ENCODE assay signal across 18 cellular contexts in genomic region chr10:92527716-92528115, GRCh38.
DNase-seq lines count a peak whose midpoint lies in the region; TF ChIP-seq lines count a peak whose summit lies in the region.
"Had no signal": no experiment of that assay in that cellular context is flagged by ENCODE, and none has a peak within 500 bp of the region (broad histone marks: within the 10 kb centered on the region; RNA-seq: fewer than 3 reads in every experiment).

No MANE protein-coding gene starts in this region.

- POLR2A ChIA-PET in HEK293 (lab: Yijun Ruan, JAX) = no interaction called here

- peaks cover 17 to 33% of the 10 kb centered on the region in 2 experiments for H3K36me3 ChIP-seq in HEK293 (ENCODE audit: control insufficient read depth in 2 of 2, insufficient read depth in 1 of 2, low read length in 2 of 2)

- DNase-seq in NCI-H2227 treated with DMSO at 0.1 percent for 48 hours (lab: John Stamatoyannopoulos, UW) (peak; percentile 24), left kidney (ENCODE audit: low read depth, low spot score) (peak; percentile 2), hepatic stellate cell (ENCODE audit: low spot score) (no peak), AML-193 (lab: John Stamatoyannopoulos, UW) (no peak), cerebellar cortex (ENCODE audit: low spot score) (no peak)
- DNase-seq: BE2C; CD4-positive, alpha-beta T cell; CD8-positive, alpha-beta memory T cell; DMS 273 treated with DMSO at 0.1 percent for 48 hours; DMS79; EL; GDM1; GM23248; H7; HCEC 1CT had no signal

- CTCF ChIA-PET in HEK293 (lab: Yijun Ruan, JAX) = interaction anchor here (5.1 kb wide), 1 partner anchor 11 kb away, joined by 28 read pairs; no protein-coding TSS in a partner anchor

- H3K27ac ChIP-seq in HEK293 (ENCODE audit: extremely low read depth, low read depth, low read length) = no peak overlapping the region
- H3K27ac ChIP-seq: BLaER1 treated with 17β-estradiol and CSF1 and Interleukin-3, amounts not matched to agents 10 nM and 100 nM; GM23248 had no signal

- no peaks in the 10 kb centered on the region for H3K9me3 ChIP-seq in HEK293 (ENCODE audit: control insufficient read depth, insufficient read depth, low read depth, low read length)
- H3K9me3 ChIP-seq: BE2C; BLaER1 treated with 17β-estradiol and CSF1 and Interleukin-3, amounts not matched to agents 10 nM and 100 nM had no signal

- H3K4me1 ChIP-seq in HEK293 (ENCODE audit: control insufficient read depth, insufficient read depth, low read length) = peaks cover 6% of the 10 kb centered on the region; the same call in 1 of the 2 replicates
- H3K4me1 ChIP-seq: BE2C had no signal

- no peak overlapping the region for H3K4me3 ChIP-seq in HEK293 (ENCODE audit: low read depth, low read length)
- H3K4me3 ChIP-seq: BLaER1 treated with 17β-estradiol and CSF1 and Interleukin-3, amounts not matched to agents 10 nM and 100 nM; GM12878; GM23248 had no signal

- no peak for TF ChIP-seq CTCF in HEK293 (tag by site-specific recombination; IDR thresholded peaks at IDR 0.05)

TF ChIP-seq in HEK293, 187 proteins besides CTCF, POLR2A, EP300 and RAD21 (continues in another document):
- peak; percentile 62 for TF ChIP-seq SP7 (tag by site-specific recombination; IDR thresholded peaks at IDR 0.05)
- TF ChIP-seq OSR2 (tag by site-specific recombination; IDR thresholded peaks at IDR 0.05) = peak; percentile 92
- TF ChIP-seq GLIS1 (tag by site-specific recombination; IDR thresholded peaks at IDR 0.05) = peak; percentile 49; the same call in 1 of the 2 replicates
- TF ChIP-seq ZNF768 (tag by site-specific recombination; IDR thresholded peaks at IDR 0.05) = no peak
- TF ChIP-seq WT1 (tag by site-specific recombination; IDR thresholded peaks at IDR 0.05) = peak; percentile 63; the same call in 1 of the 2 replicates
- TF ChIP-seq, protein P1, sequence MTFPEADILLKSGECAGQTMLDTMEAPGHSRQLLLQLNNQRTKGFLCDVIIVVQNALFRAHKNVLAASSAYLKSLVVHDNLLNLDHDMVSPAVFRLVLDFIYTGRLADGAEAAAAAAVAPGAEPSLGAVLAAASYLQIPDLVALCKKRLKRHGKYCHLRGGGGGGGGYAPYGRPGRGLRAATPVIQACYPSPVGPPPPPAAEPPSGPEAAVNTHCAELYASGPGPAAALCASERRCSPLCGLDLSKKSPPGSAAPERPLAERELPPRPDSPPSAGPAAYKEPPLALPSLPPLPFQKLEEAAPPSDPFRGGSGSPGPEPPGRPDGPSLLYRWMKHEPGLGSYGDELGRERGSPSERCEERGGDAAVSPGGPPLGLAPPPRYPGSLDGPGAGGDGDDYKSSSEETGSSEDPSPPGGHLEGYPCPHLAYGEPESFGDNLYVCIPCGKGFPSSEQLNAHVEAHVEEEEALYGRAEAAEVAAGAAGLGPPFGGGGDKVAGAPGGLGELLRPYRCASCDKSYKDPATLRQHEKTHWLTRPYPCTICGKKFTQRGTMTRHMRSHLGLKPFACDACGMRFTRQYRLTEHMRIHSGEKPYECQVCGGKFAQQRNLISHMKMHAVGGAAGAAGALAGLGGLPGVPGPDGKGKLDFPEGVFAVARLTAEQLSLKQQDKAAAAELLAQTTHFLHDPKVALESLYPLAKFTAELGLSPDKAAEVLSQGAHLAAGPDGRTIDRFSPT (tag by site-specific recombination; IDR thresholded peaks at IDR 0.05) = no peak
- TF ChIP-seq PATZ1 (tag by site-specific recombination; IDR thresholded peaks at IDR 0.05) = peak; percentile 59
- no peak for TF ChIP-seq ZNF157 (tag by site-specific recombination; IDR thresholded peaks at IDR 0.05)
- 0 out of 2 replicates have a peak, but pooled peaks have one; percentile 31 for TF ChIP-seq BCL11B (tag by site-specific recombination; IDR thresholded peaks at IDR 0.05; ENCODE audit: low read depth)
- no peak for TF ChIP-seq ZNF280D (tag by site-specific recombination; IDR thresholded peaks at IDR 0.05)
- TF ChIP-seq ZNF558 (tag by site-specific recombination; IDR thresholded peaks at IDR 0.05) = no peak
- TF ChIP-seq ZNF843 (tag by site-specific recombination; IDR thresholded peaks at IDR 0.05) = peak; percentile 63; the same call in 1 of the 2 replicates
- peak; percentile 83 for TF ChIP-seq PRDM6 (tag by site-specific recombination; IDR thresholded peaks at IDR 0.05)
- TF ChIP-seq, protein P2, sequence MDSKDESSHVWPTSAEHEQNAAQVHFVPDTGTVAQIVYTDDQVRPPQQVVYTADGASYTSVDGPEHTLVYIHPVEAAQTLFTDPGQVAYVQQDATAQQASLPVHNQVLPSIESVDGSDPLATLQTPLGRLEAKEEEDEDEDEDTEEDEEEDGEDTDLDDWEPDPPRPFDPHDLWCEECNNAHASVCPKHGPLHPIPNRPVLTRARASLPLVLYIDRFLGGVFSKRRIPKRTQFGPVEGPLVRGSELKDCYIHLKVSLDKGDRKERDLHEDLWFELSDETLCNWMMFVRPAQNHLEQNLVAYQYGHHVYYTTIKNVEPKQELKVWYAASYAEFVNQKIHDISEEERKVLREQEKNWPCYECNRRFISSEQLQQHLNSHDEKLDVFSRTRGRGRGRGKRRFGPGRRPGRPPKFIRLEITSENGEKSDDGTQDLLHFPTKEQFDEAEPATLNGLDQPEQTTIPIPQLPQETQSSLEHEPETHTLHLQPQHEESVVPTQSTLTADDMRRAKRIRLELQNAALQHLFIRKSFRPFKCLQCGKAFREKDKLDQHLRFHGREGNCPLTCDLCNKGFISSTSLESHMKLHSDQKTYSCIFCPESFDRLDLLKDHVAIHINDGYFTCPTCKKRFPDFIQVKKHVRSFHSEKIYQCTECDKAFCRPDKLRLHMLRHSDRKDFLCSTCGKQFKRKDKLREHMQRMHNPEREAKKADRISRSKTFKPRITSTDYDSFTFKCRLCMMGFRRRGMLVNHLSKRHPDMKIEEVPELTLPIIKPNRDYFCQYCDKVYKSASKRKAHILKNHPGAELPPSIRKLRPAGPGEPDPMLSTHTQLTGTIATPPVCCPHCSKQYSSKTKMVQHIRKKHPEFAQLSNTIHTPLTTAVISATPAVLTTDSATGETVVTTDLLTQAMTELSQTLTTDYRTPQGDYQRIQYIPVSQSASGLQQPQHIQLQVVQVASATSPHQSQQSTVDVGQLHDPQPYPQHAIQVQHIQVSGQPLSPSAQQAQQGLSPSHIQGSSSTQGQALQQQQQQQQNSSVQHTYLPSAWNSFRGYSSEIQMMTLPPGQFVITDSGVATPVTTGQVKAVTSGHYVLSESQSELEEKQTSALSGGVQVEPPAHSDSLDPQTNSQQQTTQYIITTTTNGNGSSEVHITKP (tag by site-specific recombination; IDR thresholded peaks at IDR 0.05) = 0 out of 2 replicates have a peak, but pooled peaks have one; percentile 22
- no peak for TF ChIP-seq ZNF670 (tag by site-specific recombination; IDR thresholded peaks at IDR 0.05; ENCODE audit: low read depth)
- 0 out of 2 replicates have a peak, but pooled peaks have one; percentile 11 for TF ChIP-seq FEZF1 (tag by site-specific recombination; IDR thresholded peaks at IDR 0.05)
- TF ChIP-seq ZNF140 (tag by site-specific recombination; IDR thresholded peaks at IDR 0.05) = no peak

Comparison
In these comparisons a context has a peak if more than half of its experiments do, and no peak if none do; other contexts are left out.
1. DNase-seq: peak in NCI-H2227 treated with DMSO at 0.1 percent for 48 hours (single experiment) and left kidney (single experiment); none in hepatic stellate cell (single experiment), AML-193 (0 of 2) and cerebellar cortex (single experiment).